In the genomic region with DNA sequence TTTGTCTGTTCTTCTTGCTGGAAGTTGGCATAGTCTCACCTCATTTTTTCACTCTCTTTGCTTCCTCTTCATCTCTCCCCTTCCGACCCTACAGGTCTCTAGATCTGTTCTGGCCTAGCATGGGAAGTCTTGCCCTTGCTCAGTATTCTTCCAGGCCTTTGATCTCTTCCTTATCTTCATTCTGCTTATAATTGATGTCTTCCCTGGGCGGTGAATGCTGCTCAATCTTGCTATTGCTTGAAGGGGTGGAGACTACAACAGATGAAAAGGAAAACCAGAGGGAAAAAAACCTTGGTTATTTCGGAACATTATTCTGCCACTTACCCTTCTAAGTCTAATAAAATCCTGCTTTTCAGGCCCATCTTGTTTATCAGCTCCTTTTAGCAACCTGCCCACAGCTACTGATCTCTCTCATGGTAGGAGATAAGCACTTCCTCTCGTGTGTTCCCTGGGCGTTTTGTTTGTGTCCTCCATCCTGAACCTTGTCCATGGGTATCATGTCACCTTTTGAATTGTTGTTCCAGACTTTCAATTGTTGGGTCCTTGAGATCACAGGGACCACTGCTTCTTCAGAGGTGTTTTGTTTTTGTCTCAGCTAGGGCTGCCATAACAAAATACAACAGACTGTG, we compare ENCODE assay signal across 2 cellular contexts.
TF ChIP-seq lines count a peak whose summit lies in the region.

No MANE protein-coding gene starts in this region.

TF ChIP-seq in HepG2, 621 proteins besides CTCF, POLR2A, EP300 and RAD21 (continued from another document):
- no peak for TF ChIP-seq SOX6 (IDR thresholded peaks at IDR 0.05)
- TF ChIP-seq SOX6 (CRISPR knock-in tag; IDR thresholded peaks at IDR 0.05), result 0 out of 2 replicates have a peak, but pooled peaks have one; percentile 27
- TF ChIP-seq SOX5 (CRISPR knock-in tag; IDR thresholded peaks at IDR 0.05; ENCODE audit: borderline replicate concordance), result peak; percentile 11; the same call in 1 of the 2 replicates
- peak; percentile 42; the same call in 1 of the 2 replicates for TF ChIP-seq ZMYM4 (CRISPR knock-in tag; IDR thresholded peaks at IDR 0.05)
- TF ChIP-seq, protein P1, sequence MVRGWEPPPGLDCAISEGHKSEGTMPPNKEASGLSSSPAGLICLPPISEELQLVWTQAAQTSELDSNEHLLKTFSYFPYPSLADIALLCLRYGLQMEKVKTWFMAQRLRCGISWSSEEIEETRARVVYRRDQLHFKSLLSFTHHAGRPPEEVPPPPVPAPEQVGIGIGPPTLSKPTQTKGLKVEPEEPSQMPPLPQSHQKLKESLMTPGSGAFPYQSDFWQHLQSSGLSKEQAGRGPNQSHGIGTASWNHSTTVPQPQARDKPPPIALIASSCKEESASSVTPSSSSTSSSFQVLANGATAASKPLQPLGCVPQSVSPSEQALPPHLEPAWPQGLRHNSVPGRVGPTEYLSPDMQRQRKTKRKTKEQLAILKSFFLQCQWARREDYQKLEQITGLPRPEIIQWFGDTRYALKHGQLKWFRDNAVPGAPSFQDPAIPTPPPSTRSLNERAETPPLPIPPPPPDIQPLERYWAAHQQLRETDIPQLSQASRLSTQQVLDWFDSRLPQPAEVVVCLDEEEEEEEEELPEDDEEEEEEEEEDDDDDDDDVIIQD (CRISPR knock-in tag; IDR thresholded peaks at IDR 0.05; ENCODE audit: low read depth), result peak; percentile 65; the same call in 1 of the 2 replicates
- peak; percentile 87 for TF ChIP-seq ZNF7 (CRISPR knock-in tag; IDR thresholded peaks at IDR 0.05)
- TF ChIP-seq RELA (CRISPR knock-in tag; IDR thresholded peaks at IDR 0.05), result no peak
TF ChIP-seq in HepG2: peak in this region for 5.

TF ChIP-seq in K562, 482 proteins besides CTCF, POLR2A, EP300 and RAD21 (continued from another document):
- TF ChIP-seq MNT (conservative IDR thresholded peaks at IDR 0.05) (no peak), HNRNPLL (IDR thresholded peaks at IDR 0.05; ENCODE audit: low read depth, low read length, poor library complexity, severe bottlenecking) (no peak), ZFX (CRISPR knock-in tag; IDR thresholded peaks at IDR 0.05) (0 out of 2 replicates have a peak, but pooled peaks have one; percentile 24), SMAD2 (IDR thresholded peaks at IDR 0.05; ENCODE audit: low read depth, low read length) (no peak), ZBTB43 (CRISPR knock-in tag; IDR thresholded peaks at IDR 0.05) (no peak), ZEB2 (IDR thresholded peaks at IDR 0.05) (no peak), ZNF124 (CRISPR knock-in tag; IDR thresholded peaks at IDR 0.05) (no peak), LEF1 (IDR thresholded peaks at IDR 0.05) (peak; percentile 52; the same call in 1 of the 2 replicates), CTBP1 (IDR thresholded peaks at IDR 0.05; ENCODE audit: borderline replicate concordance) (peak; percentile 27; the same call in 1 of the 2 replicates), FOXK2 (conservative IDR thresholded peaks at IDR 0.05 in 1 of 2, IDR thresholded peaks at IDR 0.05 in 1 of 2; ENCODE audit: low read depth in 2 of 2) (no peak), FOS (IDR thresholded peaks at IDR 0.05; ENCODE audit: extremely low read depth, insufficient read length) (no peak), THRB (CRISPR knock-in tag; conservative IDR thresholded peaks at IDR 0.05) (no peak), ZNF511 (CRISPR knock-in tag; IDR thresholded peaks at IDR 0.05) (no peak), TAF7 (tag; IDR thresholded peaks at IDR 0.05) (no peak), CBX8 (IDR thresholded peaks at IDR 0.05; ENCODE audit: borderline replicate concordance, extremely low read depth, low read depth, low read length, poor library complexity, severe bottlenecking) (no peak), SFPQ (IDR thresholded peaks at IDR 0.05; ENCODE audit: low read depth, low read length) (no peak), KAT8 (IDR thresholded peaks at IDR 0.05; ENCODE audit: low read depth) (no peak), TCF7 (IDR thresholded peaks at IDR 0.05; ENCODE audit: borderline replicate concordance) (0 out of 2 replicates have a peak, but pooled peaks have one; percentile 34), ELK3 (CRISPR knock-in tag; IDR thresholded peaks at IDR 0.05) (no peak)
- TF ChIP-seq, protein P2, sequence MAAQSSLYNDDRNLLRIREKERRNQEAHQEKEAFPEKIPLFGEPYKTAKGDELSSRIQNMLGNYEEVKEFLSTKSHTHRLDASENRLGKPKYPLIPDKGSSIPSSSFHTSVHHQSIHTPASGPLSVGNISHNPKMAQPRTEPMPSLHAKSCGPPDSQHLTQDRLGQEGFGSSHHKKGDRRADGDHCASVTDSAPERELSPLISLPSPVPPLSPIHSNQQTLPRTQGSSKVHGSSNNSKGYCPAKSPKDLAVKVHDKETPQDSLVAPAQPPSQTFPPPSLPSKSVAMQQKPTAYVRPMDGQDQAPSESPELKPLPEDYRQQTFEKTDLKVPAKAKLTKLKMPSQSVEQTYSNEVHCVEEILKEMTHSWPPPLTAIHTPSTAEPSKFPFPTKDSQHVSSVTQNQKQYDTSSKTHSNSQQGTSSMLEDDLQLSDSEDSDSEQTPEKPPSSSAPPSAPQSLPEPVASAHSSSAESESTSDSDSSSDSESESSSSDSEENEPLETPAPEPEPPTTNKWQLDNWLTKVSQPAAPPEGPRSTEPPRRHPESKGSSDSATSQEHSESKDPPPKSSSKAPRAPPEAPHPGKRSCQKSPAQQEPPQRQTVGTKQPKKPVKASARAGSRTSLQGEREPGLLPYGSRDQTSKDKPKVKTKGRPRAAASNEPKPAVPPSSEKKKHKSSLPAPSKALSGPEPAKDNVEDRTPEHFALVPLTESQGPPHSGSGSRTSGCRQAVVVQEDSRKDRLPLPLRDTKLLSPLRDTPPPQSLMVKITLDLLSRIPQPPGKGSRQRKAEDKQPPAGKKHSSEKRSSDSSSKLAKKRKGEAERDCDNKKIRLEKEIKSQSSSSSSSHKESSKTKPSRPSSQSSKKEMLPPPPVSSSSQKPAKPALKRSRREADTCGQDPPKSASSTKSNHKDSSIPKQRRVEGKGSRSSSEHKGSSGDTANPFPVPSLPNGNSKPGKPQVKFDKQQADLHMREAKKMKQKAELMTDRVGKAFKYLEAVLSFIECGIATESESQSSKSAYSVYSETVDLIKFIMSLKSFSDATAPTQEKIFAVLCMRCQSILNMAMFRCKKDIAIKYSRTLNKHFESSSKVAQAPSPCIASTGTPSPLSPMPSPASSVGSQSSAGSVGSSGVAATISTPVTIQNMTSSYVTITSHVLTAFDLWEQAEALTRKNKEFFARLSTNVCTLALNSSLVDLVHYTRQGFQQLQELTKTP (IDR thresholded peaks at IDR 0.05; ENCODE audit: low read depth in 1 of 2, partially characterized antibody in 2 of 2), result no peak
- TF ChIP-seq, protein P3, sequence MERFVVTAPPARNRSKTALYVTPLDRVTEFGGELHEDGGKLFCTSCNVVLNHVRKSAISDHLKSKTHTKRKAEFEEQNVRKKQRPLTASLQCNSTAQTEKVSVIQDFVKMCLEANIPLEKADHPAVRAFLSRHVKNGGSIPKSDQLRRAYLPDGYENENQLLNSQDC (CRISPR knock-in tag; IDR thresholded peaks at IDR 0.05), result no peak
- TF ChIP-seq, protein P4, sequence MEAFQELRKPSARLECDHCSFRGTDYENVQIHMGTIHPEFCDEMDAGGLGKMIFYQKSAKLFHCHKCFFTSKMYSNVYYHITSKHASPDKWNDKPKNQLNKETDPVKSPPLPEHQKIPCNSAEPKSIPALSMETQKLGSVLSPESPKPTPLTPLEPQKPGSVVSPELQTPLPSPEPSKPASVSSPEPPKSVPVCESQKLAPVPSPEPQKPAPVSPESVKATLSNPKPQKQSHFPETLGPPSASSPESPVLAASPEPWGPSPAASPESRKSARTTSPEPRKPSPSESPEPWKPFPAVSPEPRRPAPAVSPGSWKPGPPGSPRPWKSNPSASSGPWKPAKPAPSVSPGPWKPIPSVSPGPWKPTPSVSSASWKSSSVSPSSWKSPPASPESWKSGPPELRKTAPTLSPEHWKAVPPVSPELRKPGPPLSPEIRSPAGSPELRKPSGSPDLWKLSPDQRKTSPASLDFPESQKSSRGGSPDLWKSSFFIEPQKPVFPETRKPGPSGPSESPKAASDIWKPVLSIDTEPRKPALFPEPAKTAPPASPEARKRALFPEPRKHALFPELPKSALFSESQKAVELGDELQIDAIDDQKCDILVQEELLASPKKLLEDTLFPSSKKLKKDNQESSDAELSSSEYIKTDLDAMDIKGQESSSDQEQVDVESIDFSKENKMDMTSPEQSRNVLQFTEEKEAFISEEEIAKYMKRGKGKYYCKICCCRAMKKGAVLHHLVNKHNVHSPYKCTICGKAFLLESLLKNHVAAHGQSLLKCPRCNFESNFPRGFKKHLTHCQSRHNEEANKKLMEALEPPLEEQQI (IDR thresholded peaks at IDR 0.05), result no peak
